11 cellular contexts compared by ENCODE assay signal in genomic region chr10:8045728-8046494, GRCh38. TPM values are rescaled to one million over a fixed set of nuclear protein-coding genes. Genes with fewer than 3 reads are reported as not detected.
A peak's percentile ranks its signal among the peaks of the same experiment; 100 is the strongest.
DNase-seq lines count a peak whose midpoint lies in the region; ATAC-seq and TF ChIP-seq lines count a peak whose summit lies in the region.
"Had no signal": no experiment of that assay in that cellular context is flagged by ENCODE, and none has a peak within 500 bp of the region (broad histone marks: within the 10 kb centered on the region; RNA-seq: fewer than 3 reads in every experiment).

No MANE protein-coding gene starts in this region.

- H3K9me3 Mint-ChIP-seq in activated CD4-positive, alpha-beta T cell treated with anti-CD3 and anti-CD28 coated beads, Interleukin-2, amount 10 ng/mL, durations not matched to agents 7 days and 5 days, result no peaks in the 10 kb centered on the region
- H3K9me3 Mint-ChIP-seq: activated B cell treated with CpG ODN at 0.5 μM for 24 hours had no signal

- CTCF ChIA-PET in activated CD4-positive, alpha-beta T cell treated with anti-CD3 and anti-CD28 coated beads, Interleukin-2, amount 10 ng/mL, durations not matched to agents 7 days and 5 days (lab: Charles Lee), result interaction anchor here (0.5 to 1.1 kb wide), 3 partner anchors 12 to 809 kb away, joined by 3 read pairs; no protein-coding TSS in a partner anchor

- no peak for TF ChIP-seq POLR2A in Peyer's patch (IDR thresholded peaks at IDR 0.05)

- peaks cover 66% of the 10 kb centered on the region for H3K4me1 Mint-ChIP-seq in activated CD4-positive, alpha-beta T cell treated with anti-CD3 and anti-CD28 coated beads, Interleukin-2, amount 10 ng/mL, durations not matched to agents 7 days and 5 days
- peaks cover 63% of the 10 kb centered on the region for H3K4me1 Mint-ChIP-seq in T-helper 17 cell

- H3K36me3 Mint-ChIP-seq in activated CD4-positive, alpha-beta T cell treated with anti-CD3 and anti-CD28 coated beads, Interleukin-2, amount 10 ng/mL, durations not matched to agents 7 days and 5 days (ENCODE audit: low read depth), result peaks cover 12% of the 10 kb centered on the region
- peaks cover 5% of the 10 kb centered on the region for H3K36me3 Mint-ChIP-seq in T-helper 17 cell (ENCODE audit: low read depth)

- peak overlapping the region; percentile 35 for H3K4me3 Mint-ChIP-seq in activated CD4-positive, alpha-beta T cell treated with anti-CD3 and anti-CD28 coated beads, Interleukin-2, amount 10 ng/mL, durations not matched to agents 7 days and 5 days
- H3K4me3 Mint-ChIP-seq in T-helper 17 cell, result peak overlapping the region; percentile 73

- POLR2A ChIA-PET in activated CD4-positive, alpha-beta T cell treated with anti-CD3 and anti-CD28 coated beads, Interleukin-2, amount 10 ng/mL, durations not matched to agents 7 days and 5 days (lab: Charles Lee), result no interaction called here

- H3K27me3 ChIP-seq in iPS-15b (ENCODE audit: control insufficient read depth, insufficient read depth, low read length) (peaks cover 94% of the 10 kb centered on the region), Peyer's patch (peaks cover 3 to 95% of the 10 kb centered on the region in 2 donors)

- H3K9ac ChIP-seq in iPS-15b (ENCODE audit: low read depth, low read length), result no peak overlapping the region

- DNase-seq in activated CD4-positive, alpha-beta T cell treated with anti-CD3 and anti-CD28 coated beads, Interleukin-2, amount 10 ng/mL, durations not matched to agents 7 days and 5 days, result no peak
- DNase-seq in activated CD4-positive, alpha-beta T cell treated with anti-CD3 and anti-CD28 coated beads for 48 hours, result no peak
- DNase-seq in T-helper 17 cell (no peak), Peyer's patch (no peak)
- DNase-seq: activated B cell treated with CpG ODN at 0.5 μM for 24 hours, upper lobe of right lung had no signal

- H3K9me3 ChIP-seq in T-helper 17 cell (ENCODE audit: control insufficient read depth, low read length, poor library complexity, severe bottlenecking) (no peaks in the 10 kb centered on the region), iPS-15b (ENCODE audit: control insufficient read depth, insufficient read depth, low read length) (no peaks in the 10 kb centered on the region), Peyer's patch (no peaks in the 10 kb centered on the region)
- H3K9me3 ChIP-seq: body of pancreas, upper lobe of right lung had no signal

- H3K27ac ChIP-seq in skin epidermis, result no peak overlapping the region
- H3K27ac ChIP-seq in Peyer's patch, result no peak overlapping the region
- H3K27ac ChIP-seq: body of pancreas, upper lobe of right lung had no signal

- H3K27me3 Mint-ChIP-seq in activated CD4-positive, alpha-beta T cell treated with anti-CD3 and anti-CD28 coated beads, Interleukin-2, amount 10 ng/mL, durations not matched to agents 7 days and 5 days, result peaks cover 86% of the 10 kb centered on the region
- peaks cover 82% of the 10 kb centered on the region for H3K27me3 Mint-ChIP-seq in T-helper 17 cell

- H3K27ac Mint-ChIP-seq in activated CD4-positive, alpha-beta T cell treated with anti-CD3 and anti-CD28 coated beads, Interleukin-2, amount 10 ng/mL, durations not matched to agents 7 days and 5 days, result no peak overlapping the region
- H3K27ac Mint-ChIP-seq in T-helper 17 cell, result peak overlapping the region; percentile 87
- H3K27ac Mint-ChIP-seq: activated B cell treated with CpG ODN at 0.5 μM for 24 hours had no signal

- no peak for TF ChIP-seq CTCF in Peyer's patch (IDR thresholded peaks at IDR 0.05)

- ATAC-seq in T-helper 17 cell (no peak), GM21526 (IDR thresholded peaks at IDR 0.05; ENCODE audit: low FRiP score, unreplicated experiment) (no peak), HG02642 (IDR thresholded peaks at IDR 0.05; ENCODE audit: poor library complexity, unreplicated experiment) (no peak)

- H3K4me1 ChIP-seq in iPS-15b (ENCODE audit: control insufficient read depth, insufficient read depth, low read length), result peaks cover 11% of the 10 kb centered on the region
- H3K4me1 ChIP-seq in Peyer's patch, result peaks cover 6 to 46% (median 19%) of the 10 kb centered on the region in 4 donors

- H3K4me3 ChIP-seq in iPS-15b (ENCODE audit: low read depth, low read length) (peak overlapping the region; percentile 48), skin epidermis (peak overlapping the region in 5 of 7 experiments; percentile 11 to 36 (median 14)), Peyer's patch (no peak overlapping the region)
- H3K4me3 ChIP-seq: body of pancreas had no signal

- H3K36me3 ChIP-seq in iPS-15b (ENCODE audit: control insufficient read depth, insufficient read depth, low read length) (no peaks in the 10 kb centered on the region), Peyer's patch (no peaks in the 10 kb centered on the region)
- H3K36me3 ChIP-seq: upper lobe of right lung had no signal

RNA-seq across cellular contexts. Expression of gene GATA3, which starts 8.6 kb away (rescaled TPM):
- 10 to 100 TPM; 48.1 to 52.0 TPM for total RNA-seq in activated CD4-positive, alpha-beta T cell treated with anti-CD3 and anti-CD28 coated beads, Interleukin-2, amount 10 ng/mL, durations not matched to agents 7 days and 5 days
- total RNA-seq in T-helper 17 cell (100 to 1,000 TPM in 1 of 2 donors, 10 to 100 TPM in 1; 91.9 to 149 TPM), Peyer's patch (1 to 10 TPM in 2 of 4 donors, under 1 TPM in 1, not detected in 1; 0.80 to 5.8 (median 1.4) TPM)

Comparison
In these comparisons a context has a peak if more than half of its experiments do, and no peak if none do; other contexts are left out.
1. H3K4me3 ChIP-seq: peak in iPS-15b (single experiment) and skin epidermis (5 of 7); none in Peyer's patch (0 of 4).
2. RNA of gene GATA3, which starts 8.6 kb away (total RNA-seq): 91.9 to 149 TPM in T-helper 17 cell and 48.1 to 52.0 TPM in activated CD4-positive, alpha-beta T cell treated with anti-CD3 and anti-CD28 coated beads, Interleukin-2, amount 10 ng/mL, durations not matched to agents 7 days and 5 days; 0.80 to 5.8 TPM in Peyer's patch; every median in the first group is over 4 times any median in the second.